Comparison of ENCODE assay signal across 28 cellular contexts in genomic region chr2:108399479-108399878, GRCh38. TPM values are rescaled to one million over a fixed set of nuclear protein-coding genes. Genes with fewer than 3 reads are reported as not detected.
"Had no signal": no experiment of that assay in that cellular context is flagged by ENCODE, and none has a peak within 500 bp of the region (broad histone marks: within the 10 kb centered on the region; RNA-seq: fewer than 3 reads in every experiment).

No MANE protein-coding gene starts in this region.

- ATAC-seq: activated CD4-positive, CD25-positive, alpha-beta regulatory T cell treated with anti-CD3 and anti-CD28 coated beads, Interleukin-2, amount 50 U/mL, for 24 hours; esophagus mucosa; left colon; mucosa of descending colon; natural killer cell treated with Interleukin-12 subunit alpha and Interleukin-12 subunit beta and Interleukin-15 and Interleukin-18, amount 100 ng/mL, for 72 hours; right cardiac atrium had no signal

- H3K36me3 ChIP-seq: cardiac muscle cell, spleen, transverse colon, WERI-Rb-1 had no signal

- H3K4me1 Mint-ChIP-seq: brain had no signal

- H3K27me3 Mint-ChIP-seq: brain had no signal

- H3K4me3 ChIP-seq: cardiac muscle cell, mucosa of descending colon, spleen, testis, transverse colon had no signal

- H3K36me3 Mint-ChIP-seq: brain had no signal

- H3K27ac Mint-ChIP-seq: activated naive CD8-positive, alpha-beta T cell; brain; natural killer cell treated with Interleukin-12 subunit alpha and Interleukin-12 subunit beta and Interleukin-15 and Interleukin-18, amount 100 ng/mL, for 72 hours had no signal

- H3K4me3 Mint-ChIP-seq: activated naive CD8-positive, alpha-beta T cell; brain; natural killer cell treated with Interleukin-12 subunit alpha and Interleukin-12 subunit beta and Interleukin-15 and Interleukin-18, amount 100 ng/mL, for 72 hours had no signal

- H3K9me3 ChIP-seq: testis had no signal

- H3K4me1 ChIP-seq: spleen, testis, transverse colon had no signal

- H3K27me3 ChIP-seq: cardiac muscle cell, spleen, testis, transverse colon had no signal

- DNase-seq: activated CD4-positive, alpha-beta T cell treated with anti-CD3 and anti-CD28 coated beads for 48 hours; activated CD4-positive, alpha-beta T cell treated with anti-CD3 and anti-CD28 coated beads, Interleukin-2, amount 50 U/mL, for 48 hours; activated CD8-positive, alpha-beta memory T cell treated with anti-CD3 and anti-CD28 coated beads for 24 hours; activated effector memory CD4-positive, alpha-beta T cell treated with Interleukin-2 at 50 U/mL for 16 hours; activated naive CD4-positive, alpha-beta T cell treated with Interleukin-2 at 50 U/mL for 16 hours; aorta; cerebellar nuclear complex; cortex of kidney; foreskin fibroblast; head of caudate nucleus; hippocampal formation; kidney; left colon; mucosa of descending colon; right cardiac atrium; spleen; stimulated activated naive CD4-positive, alpha-beta T cell; T1000; testis; transverse colon; WERI-Rb-1 had no signal

RNA-seq across cellular contexts. Expression of gene SULT1C4, which starts 21.7 kb away (rescaled TPM):
- total RNA-seq: myocyte; natural killer cell treated with Interleukin-12 subunit alpha and Interleukin-12 subunit beta and Interleukin-15 and Interleukin-18, amount 100 ng/mL, for 72 hours had no signal
